ENCODE assay signal across 8 cellular contexts in genomic region chr5:6705088-6705487, GRCh38. TPM values are rescaled to one million over a fixed set of nuclear protein-coding genes. Genes with fewer than 3 reads are reported as not detected.
DNase-seq lines count a peak whose midpoint lies in the region; ATAC-seq and TF ChIP-seq lines count a peak whose summit lies in the region.

No MANE protein-coding gene starts in this region.

- in situ Hi-C loops in ACHN (cut with HindIII; ENCODE audit: low pct_ligation_motif_present, low pct_unique_long_range_greater_than_20kb, low sequenced_read_pairs): no loop called here

- no peaks in the 10 kb centered on the region for H3K36me3 ChIP-seq in BLaER1 treated with 17β-estradiol and CSF1 and Interleukin-3, amounts not matched to agents 10 nM and 100 nM
- H3K36me3 ChIP-seq in esophagus squamous epithelium: no peaks in the 10 kb centered on the region

- H3K4me2 ChIP-seq in BLaER1 treated with 17β-estradiol and CSF1 and Interleukin-3, amounts not matched to agents 10 nM and 100 nM: peak overlapping the region in 6 of 11 experiments; percentile 17 to 72 (median 56); a peak in 12 of 22 replicates

- peak; percentile 47 for ATAC-seq in HG03520 (IDR thresholded peaks at IDR 0.05; ENCODE audit: unreplicated experiment)

- peak overlapping the region in 2 of 11 experiments; percentile 24 to 40; a peak in 2 of 22 replicates for H3K27ac ChIP-seq in BLaER1 treated with 17β-estradiol and CSF1 and Interleukin-3, amounts not matched to agents 10 nM and 100 nM
- H3K27ac ChIP-seq in esophagus squamous epithelium: peak overlapping the region; percentile 40 to 82 (median 76)

- H3K4me3 ChIP-seq in BLaER1 treated with 17β-estradiol and CSF1 and Interleukin-3, amounts not matched to agents 10 nM and 100 nM: no peak overlapping the region
- no peak overlapping the region for H3K4me3 ChIP-seq in esophagus squamous epithelium

- H3K9ac ChIP-seq in BLaER1 treated with 17β-estradiol and CSF1 and Interleukin-3, amounts not matched to agents 10 nM and 100 nM: no peak overlapping the region

- DNase-seq in GM20000 (ENCODE audit: low spot score) (peak; percentile 60), esophagus squamous epithelium (lab: John Stamatoyannopoulos, UW) (no peak), OCI-M1 (lab: John Stamatoyannopoulos, UW) (no peak), 8988T (no peak), ACHN (no peak), occipital lobe (lab: John Stamatoyannopoulos, UW) (no peak)

- H3K4me1 ChIP-seq in BLaER1 treated with 17β-estradiol and CSF1 and Interleukin-3, amounts not matched to agents 10 nM and 100 nM: peaks cover 0 to 27% (median 17%) of the 10 kb centered on the region in 10 experiments; a peak in 16 of 20 replicates
- H3K4me1 ChIP-seq in esophagus squamous epithelium: peaks cover 10 to 25% (median 14%) of the 10 kb centered on the region in 3 donors

- no peaks in the 10 kb centered on the region for H3K9me3 ChIP-seq in BLaER1 treated with 17β-estradiol and CSF1 and Interleukin-3, amounts not matched to agents 10 nM and 100 nM (replicated peaks in 1 of 11)
- H3K9me3 ChIP-seq in esophagus squamous epithelium: no peaks in the 10 kb centered on the region

- no peaks in the 10 kb centered on the region for H3K27me3 ChIP-seq in BLaER1 treated with 17β-estradiol and CSF1 and Interleukin-3, amounts not matched to agents 10 nM and 100 nM
- H3K27me3 ChIP-seq in esophagus squamous epithelium: peaks cover 0 to 12% (median 0%) of the 10 kb centered on the region in 4 donors

- TF ChIP-seq CTCF in GM20000 (IDR thresholded peaks at IDR 0.05; ENCODE audit: extremely low read depth, missing control alignments) (no peak), esophagus squamous epithelium (IDR thresholded peaks at IDR 0.05) (no peak)

- intact Hi-C loops in esophagus squamous epithelium (cut with DNase I): no loop called here

- H4K20me1 ChIP-seq in BLaER1 treated with 17β-estradiol and CSF1 and Interleukin-3, amounts not matched to agents 10 nM and 100 nM: no peaks in the 10 kb centered on the region

- TF ChIP-seq POLR2A in esophagus squamous epithelium (IDR thresholded peaks at IDR 0.05): no peak

- 65 to 68% methylated on average over 2 to 6 of the region's 6 CpGs for WGBS in esophagus squamous epithelium, 2 donors

RNA-seq across cellular contexts. Expression of gene TENT4A, which starts 8.1 kb away (rescaled TPM):
- 10 to 100 TPM in 2 of 4 donors, 1 to 10 TPM in 2; 8.0 to 30.7 (median 17.9) TPM for total RNA-seq in esophagus squamous epithelium
- total RNA-seq in occipital lobe: 20.7 TPM
